In the genomic region with DNA sequence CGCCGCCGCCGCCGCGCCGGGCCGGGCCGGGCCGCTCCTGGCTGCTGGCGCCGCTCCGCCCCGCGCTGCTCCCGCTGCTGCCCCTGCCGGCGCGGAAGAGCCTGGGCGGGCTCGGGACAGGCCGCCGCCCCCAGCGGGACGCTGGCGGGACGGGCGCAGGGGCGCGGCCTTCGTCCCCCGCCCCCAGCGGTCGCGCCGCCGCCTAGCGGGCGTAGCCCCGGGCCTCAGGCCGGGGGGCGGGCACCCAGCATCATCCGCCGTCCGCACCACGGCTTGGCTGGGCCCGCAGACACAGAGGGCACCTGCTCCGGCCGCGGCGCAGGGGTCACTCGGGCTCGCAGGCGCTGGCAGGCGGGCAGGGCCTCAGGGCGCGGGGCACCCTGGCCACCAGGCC, we compare ENCODE assay signal across 1 cellular context.
TF ChIP-seq lines count a peak whose summit lies in the region.

A gene (minus strand): TSS at position 107 of the 394 bp plus-strand sequence. CDS start 218 bp downstream, outside the sequence.

TF ChIP-seq in HepG2, 621 proteins besides CTCF, POLR2A, EP300 and RAD21 (continued from another document and continues in another):
- TF ChIP-seq, protein P1, sequence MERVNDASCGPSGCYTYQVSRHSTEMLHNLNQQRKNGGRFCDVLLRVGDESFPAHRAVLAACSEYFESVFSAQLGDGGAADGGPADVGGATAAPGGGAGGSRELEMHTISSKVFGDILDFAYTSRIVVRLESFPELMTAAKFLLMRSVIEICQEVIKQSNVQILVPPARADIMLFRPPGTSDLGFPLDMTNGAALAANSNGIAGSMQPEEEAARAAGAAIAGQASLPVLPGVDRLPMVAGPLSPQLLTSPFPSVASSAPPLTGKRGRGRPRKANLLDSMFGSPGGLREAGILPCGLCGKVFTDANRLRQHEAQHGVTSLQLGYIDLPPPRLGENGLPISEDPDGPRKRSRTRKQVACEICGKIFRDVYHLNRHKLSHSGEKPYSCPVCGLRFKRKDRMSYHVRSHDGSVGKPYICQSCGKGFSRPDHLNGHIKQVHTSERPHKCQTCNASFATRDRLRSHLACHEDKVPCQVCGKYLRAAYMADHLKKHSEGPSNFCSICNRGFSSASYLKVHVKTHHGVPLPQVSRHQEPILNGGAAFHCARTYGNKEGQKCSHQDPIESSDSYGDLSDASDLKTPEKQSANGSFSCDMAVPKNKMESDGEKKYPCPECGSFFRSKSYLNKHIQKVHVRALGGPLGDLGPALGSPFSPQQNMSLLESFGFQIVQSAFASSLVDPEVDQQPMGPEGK (CRISPR knock-in tag; IDR thresholded peaks at IDR 0.05) = peak; percentile 89
- TF ChIP-seq, protein P2, sequence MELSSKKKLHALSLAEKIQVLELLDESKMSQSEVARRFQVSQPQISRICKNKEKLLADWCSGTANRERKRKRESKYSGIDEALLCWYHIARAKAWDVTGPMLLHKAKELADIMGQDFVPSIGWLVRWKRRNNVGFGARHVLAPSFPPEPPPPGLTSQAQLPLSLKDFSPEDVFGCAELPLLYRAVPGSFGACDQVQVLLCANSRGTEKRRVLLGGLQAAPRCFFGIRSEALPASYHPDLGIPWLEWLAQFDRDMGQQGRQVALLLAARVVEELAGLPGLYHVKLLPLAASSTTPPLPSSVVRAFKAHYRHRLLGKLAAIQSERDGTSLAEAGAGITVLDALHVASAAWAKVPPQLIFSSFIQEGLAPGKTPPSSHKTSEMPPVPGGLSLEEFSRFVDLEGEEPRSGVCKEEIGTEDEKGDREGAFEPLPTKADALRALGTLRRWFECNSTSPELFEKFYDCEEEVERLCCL (CRISPR knock-in tag; IDR thresholded peaks at IDR 0.05; ENCODE audit: borderline replicate concordance) = no peak
- TF ChIP-seq SMARCE1 (IDR thresholded peaks at IDR 0.05; ENCODE audit: borderline replicate concordance) (no peak), ZNF263 (CRISPR knock-in tag; IDR thresholded peaks at IDR 0.05) (no peak), HOXA3 (CRISPR knock-in tag; IDR thresholded peaks at IDR 0.05) (peak; percentile 74), ATF7-NPFF (CRISPR knock-in tag; IDR thresholded peaks at IDR 0.05; ENCODE audit: low read depth) (0 out of 2 replicates have a peak, but pooled peaks have one; percentile 26), ZFP62 (CRISPR knock-in tag; IDR thresholded peaks at IDR 0.05) (no peak), ZNF296 (CRISPR knock-in tag; conservative IDR thresholded peaks at IDR 0.05) (no peak), ZNF317 (CRISPR knock-in tag; IDR thresholded peaks at IDR 0.05) (no peak), KLF16 (CRISPR knock-in tag; IDR thresholded peaks at IDR 0.05) (no peak), TEAD3 (CRISPR knock-in tag; optimal IDR thresholded peaks at IDR 0.05; ENCODE audit: borderline replicate concordance) (peak; percentile 14), KAT2B (IDR thresholded peaks at IDR 0.05; ENCODE audit: borderline replicate concordance, low read depth, low read length) (no peak), ZNF660 (CRISPR knock-in tag; IDR thresholded peaks at IDR 0.05; ENCODE audit: borderline replicate concordance, low read depth) (no peak), DMAP1 (CRISPR knock-in tag; IDR thresholded peaks at IDR 0.05) (no peak), ZNF24 (IDR thresholded peaks at IDR 0.05) (no peak), ZNF335 (CRISPR knock-in tag; IDR thresholded peaks at IDR 0.05) (no peak), ZNF3 (CRISPR knock-in tag; IDR thresholded peaks at IDR 0.05) (no peak), CBFB (CRISPR knock-in tag; IDR thresholded peaks at IDR 0.05) (no peak), NKX3-1 (CRISPR knock-in tag; IDR thresholded peaks at IDR 0.05) (no peak), ZNF570 (CRISPR knock-in tag; IDR thresholded peaks at IDR 0.05; ENCODE audit: borderline replicate concordance) (no peak), ZBTB7B (CRISPR knock-in tag; IDR thresholded peaks at IDR 0.05) (no peak), BRD4 (CRISPR knock-in tag; IDR thresholded peaks at IDR 0.05) (no peak), TBX2 (CRISPR knock-in tag; IDR thresholded peaks at IDR 0.05; ENCODE audit: borderline replicate concordance) (0 out of 2 replicates have a peak, but pooled peaks have one; percentile 16), SIX4 (CRISPR knock-in tag; IDR thresholded peaks at IDR 0.05) (no peak)
- TF ChIP-seq, protein P3, sequence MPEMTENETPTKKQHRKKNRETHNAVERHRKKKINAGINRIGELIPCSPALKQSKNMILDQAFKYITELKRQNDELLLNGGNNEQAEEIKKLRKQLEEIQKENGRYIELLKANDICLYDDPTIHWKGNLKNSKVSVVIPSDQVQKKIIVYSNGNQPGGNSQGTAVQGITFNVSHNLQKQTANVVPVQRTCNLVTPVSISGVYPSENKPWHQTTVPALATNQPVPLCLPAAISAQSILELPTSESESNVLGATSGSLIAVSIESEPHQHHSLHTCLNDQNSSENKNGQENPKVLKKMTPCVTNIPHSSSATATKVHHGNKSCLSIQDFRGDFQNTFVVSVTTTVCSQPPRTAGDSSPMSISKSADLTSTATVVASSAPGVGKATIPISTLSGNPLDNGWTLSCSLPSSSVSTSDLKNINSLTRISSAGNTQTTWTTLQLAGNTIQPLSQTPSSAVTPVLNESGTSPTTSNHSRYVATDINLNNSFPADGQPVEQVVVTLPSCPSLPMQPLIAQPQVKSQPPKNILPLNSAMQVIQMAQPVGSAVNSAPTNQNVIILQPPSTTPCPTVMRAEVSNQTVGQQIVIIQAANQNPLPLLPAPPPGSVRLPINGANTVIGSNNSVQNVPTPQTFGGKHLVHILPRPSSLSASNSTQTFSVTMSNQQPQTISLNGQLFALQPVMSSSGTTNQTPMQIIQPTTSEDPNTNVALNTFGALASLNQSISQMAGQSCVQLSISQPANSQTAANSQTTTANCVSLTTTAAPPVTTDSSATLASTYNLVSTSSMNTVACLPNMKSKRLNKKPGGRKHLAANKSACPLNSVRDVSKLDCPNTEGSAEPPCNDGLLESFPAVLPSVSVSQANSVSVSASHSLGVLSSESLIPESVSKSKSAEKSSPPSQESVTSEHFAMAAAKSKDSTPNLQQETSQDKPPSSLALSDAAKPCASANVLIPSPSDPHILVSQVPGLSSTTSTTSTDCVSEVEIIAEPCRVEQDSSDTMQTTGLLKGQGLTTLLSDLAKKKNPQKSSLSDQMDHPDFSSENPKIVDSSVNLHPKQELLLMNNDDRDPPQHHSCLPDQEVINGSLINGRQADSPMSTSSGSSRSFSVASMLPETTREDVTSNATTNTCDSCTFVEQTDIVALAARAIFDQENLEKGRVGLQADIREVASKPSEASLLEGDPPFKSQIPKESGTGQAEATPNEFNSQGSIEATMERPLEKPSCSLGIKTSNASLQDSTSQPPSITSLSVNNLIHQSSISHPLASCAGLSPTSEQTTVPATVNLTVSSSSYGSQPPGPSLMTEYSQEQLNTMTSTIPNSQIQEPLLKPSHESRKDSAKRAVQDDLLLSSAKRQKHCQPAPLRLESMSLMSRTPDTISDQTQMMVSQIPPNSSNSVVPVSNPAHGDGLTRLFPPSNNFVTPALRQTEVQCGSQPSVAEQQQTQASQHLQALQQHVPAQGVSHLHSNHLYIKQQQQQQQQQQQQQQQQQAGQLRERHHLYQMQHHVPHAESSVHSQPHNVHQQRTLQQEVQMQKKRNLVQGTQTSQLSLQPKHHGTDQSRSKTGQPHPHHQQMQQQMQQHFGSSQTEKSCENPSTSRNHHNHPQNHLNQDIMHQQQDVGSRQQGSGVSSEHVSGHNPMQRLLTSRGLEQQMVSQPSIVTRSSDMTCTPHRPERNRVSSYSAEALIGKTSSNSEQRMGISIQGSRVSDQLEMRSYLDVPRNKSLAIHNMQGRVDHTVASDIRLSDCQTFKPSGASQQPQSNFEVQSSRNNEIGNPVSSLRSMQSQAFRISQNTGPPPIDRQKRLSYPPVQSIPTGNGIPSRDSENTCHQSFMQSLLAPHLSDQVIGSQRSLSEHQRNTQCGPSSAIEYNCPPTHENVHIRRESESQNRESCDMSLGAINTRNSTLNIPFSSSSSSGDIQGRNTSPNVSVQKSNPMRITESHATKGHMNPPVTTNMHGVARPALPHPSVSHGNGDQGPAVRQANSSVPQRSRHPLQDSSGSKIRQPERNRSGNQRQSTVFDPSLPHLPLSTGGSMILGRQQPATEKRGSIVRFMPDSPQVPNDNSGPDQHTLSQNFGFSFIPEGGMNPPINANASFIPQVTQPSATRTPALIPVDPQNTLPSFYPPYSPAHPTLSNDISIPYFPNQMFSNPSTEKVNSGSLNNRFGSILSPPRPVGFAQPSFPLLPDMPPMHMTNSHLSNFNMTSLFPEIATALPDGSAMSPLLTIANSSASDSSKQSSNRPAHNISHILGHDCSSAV (CRISPR knock-in tag; IDR thresholded peaks at IDR 0.05; ENCODE audit: borderline replicate concordance) = no peak
- TF ChIP-seq, protein P4, sequence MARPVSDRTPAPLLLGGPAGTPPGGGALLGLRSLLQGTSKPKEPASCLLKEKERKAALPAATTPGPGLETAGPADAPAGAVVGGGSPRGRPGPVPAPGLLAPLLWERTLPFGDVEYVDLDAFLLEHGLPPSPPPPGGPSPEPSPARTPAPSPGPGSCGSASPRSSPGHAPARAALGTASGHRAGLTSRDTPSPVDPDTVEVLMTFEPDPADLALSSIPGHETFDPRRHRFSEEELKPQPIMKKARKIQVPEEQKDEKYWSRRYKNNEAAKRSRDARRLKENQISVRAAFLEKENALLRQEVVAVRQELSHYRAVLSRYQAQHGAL (CRISPR knock-in tag; IDR thresholded peaks at IDR 0.05; ENCODE audit: not compliant biosample characterization) = no peak
- TF ChIP-seq, protein P5, sequence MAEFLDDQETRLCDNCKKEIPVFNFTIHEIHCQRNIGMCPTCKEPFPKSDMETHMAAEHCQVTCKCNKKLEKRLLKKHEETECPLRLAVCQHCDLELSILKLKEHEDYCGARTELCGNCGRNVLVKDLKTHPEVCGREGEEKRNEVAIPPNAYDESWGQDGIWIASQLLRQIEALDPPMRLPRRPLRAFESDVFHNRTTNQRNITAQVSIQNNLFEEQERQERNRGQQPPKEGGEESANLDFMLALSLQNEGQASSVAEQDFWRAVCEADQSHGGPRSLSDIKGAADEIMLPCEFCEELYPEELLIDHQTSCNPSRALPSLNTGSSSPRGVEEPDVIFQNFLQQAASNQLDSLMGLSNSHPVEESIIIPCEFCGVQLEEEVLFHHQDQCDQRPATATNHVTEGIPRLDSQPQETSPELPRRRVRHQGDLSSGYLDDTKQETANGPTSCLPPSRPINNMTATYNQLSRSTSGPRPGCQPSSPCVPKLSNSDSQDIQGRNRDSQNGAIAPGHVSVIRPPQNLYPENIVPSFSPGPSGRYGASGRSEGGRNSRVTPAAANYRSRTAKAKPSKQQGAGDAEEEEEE (CRISPR knock-in tag; IDR thresholded peaks at IDR 0.05; ENCODE audit: borderline replicate concordance) = no peak
- TF ChIP-seq, protein P6, sequence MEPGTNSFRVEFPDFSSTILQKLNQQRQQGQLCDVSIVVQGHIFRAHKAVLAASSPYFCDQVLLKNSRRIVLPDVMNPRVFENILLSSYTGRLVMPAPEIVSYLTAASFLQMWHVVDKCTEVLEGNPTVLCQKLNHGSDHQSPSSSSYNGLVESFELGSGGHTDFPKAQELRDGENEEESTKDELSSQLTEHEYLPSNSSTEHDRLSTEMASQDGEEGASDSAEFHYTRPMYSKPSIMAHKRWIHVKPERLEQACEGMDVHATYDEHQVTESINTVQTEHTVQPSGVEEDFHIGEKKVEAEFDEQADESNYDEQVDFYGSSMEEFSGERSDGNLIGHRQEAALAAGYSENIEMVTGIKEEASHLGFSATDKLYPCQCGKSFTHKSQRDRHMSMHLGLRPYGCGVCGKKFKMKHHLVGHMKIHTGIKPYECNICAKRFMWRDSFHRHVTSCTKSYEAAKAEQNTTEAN (CRISPR knock-in tag; conservative IDR thresholded peaks at IDR 0.05) = no peak
- TF ChIP-seq, protein P7, sequence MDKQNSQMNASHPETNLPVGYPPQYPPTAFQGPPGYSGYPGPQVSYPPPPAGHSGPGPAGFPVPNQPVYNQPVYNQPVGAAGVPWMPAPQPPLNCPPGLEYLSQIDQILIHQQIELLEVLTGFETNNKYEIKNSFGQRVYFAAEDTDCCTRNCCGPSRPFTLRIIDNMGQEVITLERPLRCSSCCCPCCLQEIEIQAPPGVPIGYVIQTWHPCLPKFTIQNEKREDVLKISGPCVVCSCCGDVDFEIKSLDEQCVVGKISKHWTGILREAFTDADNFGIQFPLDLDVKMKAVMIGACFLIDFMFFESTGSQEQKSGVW (CRISPR knock-in tag; IDR thresholded peaks at IDR 0.05; ENCODE audit: borderline replicate concordance) = no peak
- TF ChIP-seq, protein P8, sequence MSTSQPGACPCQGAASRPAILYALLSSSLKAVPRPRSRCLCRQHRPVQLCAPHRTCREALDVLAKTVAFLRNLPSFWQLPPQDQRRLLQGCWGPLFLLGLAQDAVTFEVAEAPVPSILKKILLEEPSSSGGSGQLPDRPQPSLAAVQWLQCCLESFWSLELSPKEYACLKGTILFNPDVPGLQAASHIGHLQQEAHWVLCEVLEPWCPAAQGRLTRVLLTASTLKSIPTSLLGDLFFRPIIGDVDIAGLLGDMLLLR (CRISPR knock-in tag; IDR thresholded peaks at IDR 0.05) = no peak
- TF ChIP-seq, protein P9, sequence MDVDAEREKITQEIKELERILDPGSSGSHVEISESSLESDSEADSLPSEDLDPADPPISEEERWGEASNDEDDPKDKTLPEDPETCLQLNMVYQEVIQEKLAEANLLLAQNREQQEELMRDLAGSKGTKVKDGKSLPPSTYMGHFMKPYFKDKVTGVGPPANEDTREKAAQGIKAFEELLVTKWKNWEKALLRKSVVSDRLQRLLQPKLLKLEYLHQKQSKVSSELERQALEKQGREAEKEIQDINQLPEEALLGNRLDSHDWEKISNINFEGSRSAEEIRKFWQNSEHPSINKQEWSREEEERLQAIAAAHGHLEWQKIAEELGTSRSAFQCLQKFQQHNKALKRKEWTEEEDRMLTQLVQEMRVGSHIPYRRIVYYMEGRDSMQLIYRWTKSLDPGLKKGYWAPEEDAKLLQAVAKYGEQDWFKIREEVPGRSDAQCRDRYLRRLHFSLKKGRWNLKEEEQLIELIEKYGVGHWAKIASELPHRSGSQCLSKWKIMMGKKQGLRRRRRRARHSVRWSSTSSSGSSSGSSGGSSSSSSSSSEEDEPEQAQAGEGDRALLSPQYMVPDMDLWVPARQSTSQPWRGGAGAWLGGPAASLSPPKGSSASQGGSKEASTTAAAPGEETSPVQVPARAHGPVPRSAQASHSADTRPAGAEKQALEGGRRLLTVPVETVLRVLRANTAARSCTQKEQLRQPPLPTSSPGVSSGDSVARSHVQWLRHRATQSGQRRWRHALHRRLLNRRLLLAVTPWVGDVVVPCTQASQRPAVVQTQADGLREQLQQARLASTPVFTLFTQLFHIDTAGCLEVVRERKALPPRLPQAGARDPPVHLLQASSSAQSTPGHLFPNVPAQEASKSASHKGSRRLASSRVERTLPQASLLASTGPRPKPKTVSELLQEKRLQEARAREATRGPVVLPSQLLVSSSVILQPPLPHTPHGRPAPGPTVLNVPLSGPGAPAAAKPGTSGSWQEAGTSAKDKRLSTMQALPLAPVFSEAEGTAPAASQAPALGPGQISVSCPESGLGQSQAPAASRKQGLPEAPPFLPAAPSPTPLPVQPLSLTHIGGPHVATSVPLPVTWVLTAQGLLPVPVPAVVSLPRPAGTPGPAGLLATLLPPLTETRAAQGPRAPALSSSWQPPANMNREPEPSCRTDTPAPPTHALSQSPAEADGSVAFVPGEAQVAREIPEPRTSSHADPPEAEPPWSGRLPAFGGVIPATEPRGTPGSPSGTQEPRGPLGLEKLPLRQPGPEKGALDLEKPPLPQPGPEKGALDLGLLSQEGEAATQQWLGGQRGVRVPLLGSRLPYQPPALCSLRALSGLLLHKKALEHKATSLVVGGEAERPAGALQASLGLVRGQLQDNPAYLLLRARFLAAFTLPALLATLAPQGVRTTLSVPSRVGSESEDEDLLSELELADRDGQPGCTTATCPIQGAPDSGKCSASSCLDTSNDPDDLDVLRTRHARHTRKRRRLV (CRISPR knock-in tag; IDR thresholded peaks at IDR 0.05) = no peak
